In genomic region chr3:18808423-18808822, GRCh38 we compare ENCODE assay signal across 17 cellular contexts.
"Had no signal": no experiment of that assay in that cellular context is flagged by ENCODE, and none has a peak within 500 bp of the region (broad histone marks: within the 10 kb centered on the region; RNA-seq: fewer than 3 reads in every experiment).

No MANE protein-coding gene starts in this region.

- H3K9me3 Mint-ChIP-seq: effector memory CD8-positive, alpha-beta T cell had no signal

- DNase-seq: activated CD4-positive, alpha-beta T cell treated with anti-CD3 and anti-CD28 coated beads, Interleukin-2, amount 50 U/mL, for 4 hours; activated naive CD4-positive, alpha-beta T cell; central memory CD4-positive, alpha-beta T cell; effector memory CD8-positive, alpha-beta T cell; foreskin melanocyte; heart left ventricle; islet precursor cell; left ventricle myocardium inferior; mesenchymal stem cell; occipital lobe; psoas muscle; SHP77; stimulated activated CD4-positive, alpha-beta T cell treated with anti-CD3 and anti-CD28 coated beads, Interleukin-15, amount 100 ng/mL, for 24 hours; tibial artery had no signal

- H3K4me3 Mint-ChIP-seq: activated T-helper 1 cell treated with anti-CD3 and anti-CD28 coated beads, Interleukin-12 subunit alpha, Interleukin-12 subunit beta, Interleukin-2, Interleukin-4 antibody, amounts not matched to agents 30 ng/mL and 10 ng/mL and 1 ng/mL, durations not matched to agents 14 hours and 24 hours and 36 hours; effector memory CD8-positive, alpha-beta T cell; natural killer cell treated with Interleukin-12 subunit alpha and Interleukin-12 subunit beta and Interleukin-15 and Interleukin-18, amount 100 ng/mL, for 72 hours; T-helper 1 cell treated with Interleukin-12 subunit alpha and Interleukin-12 subunit beta and Interleukin-4 antibody, amounts not matched to agents 30 μg/mL and 1 μg/mL, for 36 hours had no signal

- H3K27ac Mint-ChIP-seq: activated T-helper 1 cell treated with anti-CD3 and anti-CD28 coated beads, Interleukin-12 subunit alpha, Interleukin-12 subunit beta, Interleukin-2, Interleukin-4 antibody, amounts not matched to agents 30 ng/mL and 10 ng/mL and 1 ng/mL, durations not matched to agents 14 hours and 24 hours and 36 hours; effector memory CD8-positive, alpha-beta T cell; natural killer cell treated with Interleukin-12 subunit alpha and Interleukin-12 subunit beta and Interleukin-15 and Interleukin-18, amount 100 ng/mL, for 72 hours; T-helper 1 cell treated with Interleukin-12 subunit alpha and Interleukin-12 subunit beta and Interleukin-4 antibody, amounts not matched to agents 30 μg/mL and 1 μg/mL, for 36 hours had no signal

- H3K36me3 Mint-ChIP-seq: natural killer cell treated with Interleukin-12 subunit alpha and Interleukin-12 subunit beta and Interleukin-15 and Interleukin-18, amount 100 ng/mL, for 72 hours had no signal

- H3K4me3 ChIP-seq: heart left ventricle, left ventricle myocardium inferior, psoas muscle, tibial artery had no signal

- ATAC-seq: effector memory CD8-positive, alpha-beta T cell; heart left ventricle; natural killer cell treated with Interleukin-12 subunit alpha and Interleukin-12 subunit beta and Interleukin-15 and Interleukin-18, amount 100 ng/mL, for 72 hours; psoas muscle had no signal
